ENCODE assay signal across 14 cellular contexts in genomic region chr7:10121641-10122040, GRCh38.
A peak's percentile ranks its signal among the peaks of the same experiment; 100 is the strongest.
DNase-seq lines count a peak whose midpoint lies in the region; ATAC-seq, FAIRE-seq and TF ChIP-seq lines count a peak whose summit lies in the region.
"Had no signal": no experiment of that assay in that cellular context is flagged by ENCODE, and none has a peak within 500 bp of the region (broad histone marks: within the 10 kb centered on the region; RNA-seq: fewer than 3 reads in every experiment).

No MANE protein-coding gene starts in this region.

- H3K79me2 ChIP-seq in Loucy (ENCODE audit: insufficient read depth, low read length) = no peaks in the 10 kb centered on the region
- H3K79me2 ChIP-seq in endothelial cell of umbilical vein (ENCODE audit: control insufficient read depth, insufficient read depth, low read length) = no peaks in the 10 kb centered on the region

- H3K9ac ChIP-seq in Loucy (ENCODE audit: low read depth, low read length, poor library complexity, severe bottlenecking) (no peak overlapping the region), endothelial cell of umbilical vein (replicated peaks; ENCODE audit: extremely low read depth, insufficient read depth, low read length) (no peak overlapping the region)

- H3K27ac Mint-ChIP-seq in osteocyte (ENCODE audit: unreplicated experiment) (peak overlapping the region; percentile 5), progenitor cell of endocrine pancreas (no peak overlapping the region), nephron progenitor cell (no peak overlapping the region)
- H3K27ac Mint-ChIP-seq: immature natural killer cell had no signal

- ATAC-seq in HG02571 (IDR thresholded peaks at IDR 0.05; ENCODE audit: unreplicated experiment) = no peak
- ATAC-seq: activated T-cell treated with anti-CD3 and anti-CD28 coated beads, Interleukin-2, amount 50 U/mL, for 4 hours had no signal

- no peak for TF ChIP-seq POLR2A in endothelial cell of umbilical vein (IDR thresholded peaks at IDR 0.05; ENCODE audit: low read depth, low read length)

- H3K36me3 ChIP-seq in Loucy (ENCODE audit: insufficient read depth, low read length) (no peaks in the 10 kb centered on the region), endothelial cell of umbilical vein (ENCODE audit: control insufficient read depth in 2 of 2, extremely low read depth in 1 of 2, insufficient read depth in 2 of 2, low read length in 2 of 2) (no peaks in the 10 kb centered on the region)
- H3K36me3 ChIP-seq: adrenal gland, stomach had no signal

- H3K27me3 Mint-ChIP-seq in osteocyte (ENCODE audit: unreplicated experiment) (no peaks in the 10 kb centered on the region), progenitor cell of endocrine pancreas (no peaks in the 10 kb centered on the region), nephron progenitor cell (ENCODE audit: low read depth, poor library complexity) (no peaks in the 10 kb centered on the region)

- no peak overlapping the region for H3K27ac ChIP-seq in endothelial cell of umbilical vein (ENCODE audit: insufficient read depth, low read depth, low read length)
- H3K27ac ChIP-seq: stomach had no signal

- POLR2A ChIA-PET in endothelial cell of umbilical vein (lab: Charles Lee) = no interaction called here

- H3K4me3 ChIP-seq in Loucy (ENCODE audit: low read length, poor library complexity, severe bottlenecking) = no peak overlapping the region
- no peak overlapping the region for H3K4me3 ChIP-seq in endothelial cell of umbilical vein (replicated peaks in 1 of 3; ENCODE audit: insufficient read depth in 1 of 3, low read depth in 1 of 3, low read length in 3 of 3)
- H3K4me3 ChIP-seq: adrenal gland, stomach had no signal

- H3K4me3 Mint-ChIP-seq in osteocyte (ENCODE audit: unreplicated experiment) (no peak overlapping the region), progenitor cell of endocrine pancreas (ENCODE audit: low read depth) (no peak overlapping the region), nephron progenitor cell (no peak overlapping the region)
- H3K4me3 Mint-ChIP-seq: activated T-cell treated with anti-CD3 and anti-CD28 coated beads, Interleukin-2, amount 50 U/mL, for 4 hours; immature natural killer cell had no signal

- H3K9me3 ChIP-seq in Loucy (ENCODE audit: insufficient read depth, low read depth, low read length) = no peaks in the 10 kb centered on the region
- no peaks in the 10 kb centered on the region for H3K9me3 ChIP-seq in endothelial cell of umbilical vein (replicated peaks; ENCODE audit: control insufficient read depth, insufficient read depth, low read length)
- H3K9me3 ChIP-seq: adrenal gland, stomach had no signal

- CTCF ChIA-PET in endothelial cell of umbilical vein (lab: Charles Lee) = interaction anchor here (1.4 kb wide), 1 partner anchor 10 kb away, joined by 4 read pairs; no protein-coding TSS in a partner anchor

- H2AFZ ChIP-seq in Loucy (ENCODE audit: low read length) (peak overlapping the region; percentile 62), endothelial cell of umbilical vein (ENCODE audit: low read depth, low read length) (no peak overlapping the region)

- no peak overlapping the region for H3K4me2 ChIP-seq in Loucy (ENCODE audit: low read depth, low read length, poor library complexity, severe bottlenecking)
- H3K4me2 ChIP-seq in endothelial cell of umbilical vein (ENCODE audit: insufficient read depth, low read length) = no peak overlapping the region

- H3K27me3 ChIP-seq in Loucy (ENCODE audit: insufficient read depth, low read length, poor library complexity, severe bottlenecking) (no peaks in the 10 kb centered on the region), endothelial cell of umbilical vein (ENCODE audit: control insufficient read depth in 2 of 2, insufficient read depth in 2 of 2, low read length in 2 of 2) (no peaks in the 10 kb centered on the region)
- H3K27me3 ChIP-seq: adrenal gland, stomach had no signal

- H3K9me2 ChIP-seq in Loucy (replicated peaks; ENCODE audit: low read depth, low read length) = no peaks in the 10 kb centered on the region

- no peaks in the 10 kb centered on the region for H3K9me3 Mint-ChIP-seq in osteocyte (ENCODE audit: unreplicated experiment)
- no peaks in the 10 kb centered on the region for H3K9me3 Mint-ChIP-seq in progenitor cell of endocrine pancreas (ENCODE audit: low read depth)
- no peaks in the 10 kb centered on the region for H3K9me3 Mint-ChIP-seq in nephron progenitor cell

- H3K4me1 Mint-ChIP-seq in osteocyte (ENCODE audit: unreplicated experiment) (peaks cover 17% of the 10 kb centered on the region), progenitor cell of endocrine pancreas (ENCODE audit: low read depth) (peaks cover 7% of the 10 kb centered on the region), nephron progenitor cell (peaks cover 12% of the 10 kb centered on the region)
- H3K4me1 Mint-ChIP-seq: immature natural killer cell had no signal

- no peak for FAIRE-seq in endothelial cell of umbilical vein (lab: Jason Lieb, UNC)

- no peaks in the 10 kb centered on the region for H4K20me1 ChIP-seq in Loucy (ENCODE audit: insufficient read depth, low read length, poor library complexity, severe bottlenecking)
- no peaks in the 10 kb centered on the region for H4K20me1 ChIP-seq in endothelial cell of umbilical vein (replicated peaks; ENCODE audit: control insufficient read depth, extremely low read depth, insufficient read depth, low read length)

- peaks cover 9% of the 10 kb centered on the region for H3K4me1 ChIP-seq in Loucy (ENCODE audit: insufficient read depth, low read length, poor library complexity, severe bottlenecking)
- H3K4me1 ChIP-seq in endothelial cell of umbilical vein (ENCODE audit: control insufficient read depth, extremely low read depth, insufficient read depth, low read length) = peaks cover 6% of the 10 kb centered on the region

- TF ChIP-seq CTCF in Loucy (conservative IDR thresholded peaks at IDR 0.05; ENCODE audit: low read length) (no peak), endothelial cell of umbilical vein (IDR thresholded peaks at IDR 0.05; ENCODE audit: extremely low read depth in 1 of 2, insufficient read depth in 1 of 2, low read depth in 1 of 2, low read length in 2 of 2) (no peak), osteocyte (IDR thresholded peaks at IDR 0.05) (no peak), progenitor cell of endocrine pancreas (IDR thresholded peaks at IDR 0.05; ENCODE audit: unreplicated experiment) (no peak), nephron progenitor cell (IDR thresholded peaks at IDR 0.05) (no peak)

- no peaks in the 10 kb centered on the region for H3K9me1 ChIP-seq in endothelial cell of umbilical vein (replicated peaks; ENCODE audit: control insufficient read depth, extremely low read depth, insufficient read depth, low read length)

- no TSS peak for BruUV-seq in endothelial cell of umbilical vein (replicated peaks; lab: Mats Ljungman, UMichigan)

- no peaks in the 10 kb centered on the region for H3F3A ChIP-seq in Loucy (ENCODE audit: low read depth)

- intact Hi-C loops in endothelial cell of umbilical vein (cut with micrococcal nuclease) = loop anchor here (5.0 kb wide), 1 partner anchor 36 kb away; no protein-coding TSS in a partner anchor

- DNase-seq in NCI-H446 treated with DMSO at 0.1 percent for 48 hours (lab: John Stamatoyannopoulos, UW) = peak; percentile 78
- DNase-seq in endothelial cell of umbilical vein (ENCODE audit: low read depth, low spot score) = peak; percentile 63
- DNase-seq in osteocyte (ENCODE audit: extremely low spot score, unreplicated experiment) = no peak
- DNase-seq in progenitor cell of endocrine pancreas (ENCODE audit: low spot score, unreplicated experiment) = no peak
- no peak for DNase-seq in stimulated activated CD4-positive, alpha-beta T cell treated with anti-CD3 and anti-CD28 coated beads, Interleukin-15, amount 100 ng/mL, for 24 hours
- no peak for DNase-seq in nephron progenitor cell
- DNase-seq: activated CD4-positive, CD25-positive, alpha-beta regulatory T cell treated with anti-CD3 and anti-CD28 coated beads, Interleukin-2, amount 50 U/mL, for 72 hours; activated T-cell treated with anti-CD3 and anti-CD28 coated beads, Interleukin-2, amount 50 U/mL, for 4 hours; adrenal gland; immature natural killer cell; NK-92 treated with Interleukin-12 subunit alpha and Interleukin-12 subunit beta, amount 100 ng/mL, for 24 hours; stomach had no signal

- peaks cover 1% of the 10 kb centered on the region for H3K36me3 Mint-ChIP-seq in osteocyte (ENCODE audit: unreplicated experiment)
- H3K36me3 Mint-ChIP-seq in progenitor cell of endocrine pancreas (ENCODE audit: insufficient read depth) = no peaks in the 10 kb centered on the region
- H3K36me3 Mint-ChIP-seq in nephron progenitor cell (ENCODE audit: low read depth) = no peaks in the 10 kb centered on the region
- H3K36me3 Mint-ChIP-seq: immature natural killer cell had no signal

- dilution Hi-C loops in endothelial cell of umbilical vein (cut with MboI; ENCODE audit: extremely low pct_ligation_motif_present, low sequenced_read_pairs) = no loop called here

TF ChIP-seq in endothelial cell of umbilical vein, 7 proteins besides CTCF, POLR2A, EP300 and RAD21:
- no peak for TF ChIP-seq FOS (IDR thresholded peaks at IDR 0.05; ENCODE audit: borderline replicate concordance, insufficient read depth, low read length)
- TF ChIP-seq EZH2 (IDR thresholded peaks at IDR 0.05; ENCODE audit: borderline replicate concordance, low read depth, low read length, severe bottlenecking) = no peak
- TF ChIP-seq JUN (IDR thresholded peaks at IDR 0.05; ENCODE audit: borderline replicate concordance, insufficient read depth, insufficient read length, low read depth) = no peak
- TF ChIP-seq GATA2 (IDR thresholded peaks at IDR 0.05; ENCODE audit: insufficient read depth, insufficient read length, low read depth, low read length) = no peak
- TF ChIP-seq MAX (IDR thresholded peaks at IDR 0.05; ENCODE audit: insufficient read depth, insufficient read length) = no peak
- no peak for TF ChIP-seq POLR2AphosphoS5 (IDR thresholded peaks at IDR 0.05; ENCODE audit: insufficient read depth, low read depth, low read length)
- no peak for TF ChIP-seq MYC (IDR thresholded peaks at IDR 0.05; ENCODE audit: low read depth, low read length)
TF ChIP-seq in endothelial cell of umbilical vein: peak in this region for 0.

Comparison
In these comparisons a context has a peak if more than half of its experiments do, and no peak if none do; other contexts are left out.
1. DNase-seq: peak in NCI-H446 treated with DMSO at 0.1 percent for 48 hours (single experiment) and endothelial cell of umbilical vein (single experiment); none in osteocyte (single experiment), progenitor cell of endocrine pancreas (single experiment), stimulated activated CD4-positive, alpha-beta T cell treated with anti-CD3 and anti-CD28 coated beads, Interleukin-15, amount 100 ng/mL, for 24 hours (single experiment) and nephron progenitor cell (single experiment).